Comparison of ENCODE assay signal across 23 cellular contexts in the genomic region with DNA sequence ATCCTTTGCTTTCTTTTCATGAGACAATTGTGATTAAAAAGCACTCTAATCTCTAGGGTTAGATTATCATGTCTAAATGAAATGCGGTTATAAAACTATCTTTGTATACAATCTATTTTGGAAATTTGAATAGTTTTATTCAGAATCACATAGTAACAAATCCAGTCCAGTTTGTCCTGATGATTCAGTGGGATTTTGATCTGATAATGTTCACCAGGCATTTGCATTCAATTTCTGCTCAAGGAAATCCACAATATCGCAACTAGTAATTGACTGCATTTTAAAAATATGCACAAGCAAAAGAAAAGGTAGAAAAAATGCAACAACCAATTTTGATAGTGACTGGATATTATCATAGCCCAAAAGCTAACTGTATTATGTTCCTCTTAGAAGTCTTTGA.
"Had no signal": no experiment of that assay in that cellular context is flagged by ENCODE, and none has a peak within 500 bp of the region (broad histone marks: within the 10 kb centered on the region; RNA-seq: fewer than 3 reads in every experiment).

No MANE protein-coding gene starts in this region.

- H3K4me2 ChIP-seq: KMS-11 had no signal

- H3K27ac ChIP-seq: HL-60, KMS-11, RWPE1 had no signal

- H3K4me3 Mint-ChIP-seq: IgD-negative memory B cell had no signal

- H3K4me3 ChIP-seq: K562 had no signal

- DNase-seq: MV-4-11, NCI-H1048, NCI-H1105, NCI-H1417, NCI-H146, NCI-H187, NCI-H2029, NCI-H2081 treated with DMSO at 0.1 percent for 48 hours, NCI-H2171, NCI-H226, NCI-H446, NCI-H510A, NCI-H524 treated with DMSO at 0.1 percent for 48 hours, NCI-H69, NCI-H774, SHP77 had no signal

- ATAC-seq: K562, Panc1 had no signal

- H3K9ac ChIP-seq: KMS-11 had no signal

- FAIRE-seq: HTR-8/SVneo, K562 had no signal

- H3K27ac Mint-ChIP-seq: IgD-negative memory B cell had no signal

- H3K4me1 Mint-ChIP-seq: IgD-negative memory B cell had no signal
